8 cellular contexts compared by ENCODE assay signal in genomic region chr14:50047274-50047676, GRCh38.
A peak's percentile ranks its signal among the peaks of the same experiment; 100 is the strongest.
DNase-seq lines count a peak whose midpoint lies in the region; ATAC-seq lines count a peak whose summit lies in the region.

No MANE protein-coding gene starts in this region.

- peak overlapping the region; percentile 0 for H3K27ac Mint-ChIP-seq in activated CD4-positive, alpha-beta T cell treated with anti-CD3 and anti-CD28 coated beads, Interleukin-2, amount 10 ng/mL, durations not matched to agents 24 days and 14 days
- H3K27ac Mint-ChIP-seq in activated CD4-positive, alpha-beta memory T cell treated with anti-CD3 and anti-CD28 coated beads for 36 hours: peak overlapping the region; percentile 15
- H3K27ac Mint-ChIP-seq in naive B cell: peak overlapping the region in 5 of 6 donors; percentile 93 to 100 (median 95)

- H3K27me3 ChIP-seq in effector memory CD4-positive, alpha-beta T cell (replicated peaks; ENCODE audit: control insufficient read depth, insufficient read depth, low read length, poor library complexity, severe bottlenecking): no peaks in the 10 kb centered on the region

- peaks cover 39% of the 10 kb centered on the region for H3K4me1 ChIP-seq in effector memory CD4-positive, alpha-beta T cell (ENCODE audit: control insufficient read depth, insufficient read depth, low read length, poor library complexity, severe bottlenecking)

- H3K4me3 Mint-ChIP-seq in activated CD4-positive, alpha-beta T cell treated with anti-CD3 and anti-CD28 coated beads, Interleukin-2, amount 10 ng/mL, durations not matched to agents 24 days and 14 days: no peak overlapping the region
- H3K4me3 Mint-ChIP-seq in activated CD4-positive, alpha-beta memory T cell treated with anti-CD3 and anti-CD28 coated beads for 36 hours: no peak overlapping the region
- peak overlapping the region in 7 of 8 donors; percentile 4 to 87 (median 61) for H3K4me3 Mint-ChIP-seq in naive B cell

- CTCF ChIA-PET in activated CD4-positive, alpha-beta memory T cell treated with anti-CD3 and anti-CD28 coated beads for 36 hours (lab: Charles Lee): interaction anchor here (3.5 kb wide), 1 partner anchor 14 kb away, joined by 23 read pairs; no protein-coding TSS in a partner anchor

- H3K36me3 Mint-ChIP-seq in activated CD4-positive, alpha-beta T cell treated with anti-CD3 and anti-CD28 coated beads, Interleukin-2, amount 10 ng/mL, durations not matched to agents 24 days and 14 days (ENCODE audit: low read depth): peaks cover 30% of the 10 kb centered on the region
- H3K36me3 Mint-ChIP-seq in activated CD4-positive, alpha-beta memory T cell treated with anti-CD3 and anti-CD28 coated beads for 36 hours: peaks cover 13% of the 10 kb centered on the region
- H3K36me3 Mint-ChIP-seq in naive B cell: peaks cover 28 to 33% of the 10 kb centered on the region in 2 donors

- intact Hi-C loops in activated CD4-positive, alpha-beta T cell treated with anti-CD3 and anti-CD28 coated beads, Interleukin-2, amount 10 ng/mL, durations not matched to agents 24 days and 14 days (cut with micrococcal nuclease): no loop called here
- intact Hi-C loops in activated CD4-positive, alpha-beta memory T cell treated with anti-CD3 and anti-CD28 coated beads for 36 hours (cut with micrococcal nuclease): loop anchor here (10.0 kb wide), 1 partner anchor 282 kb away; the partner anchor contains the start of gene KLHDC2

- no peak overlapping the region for H3K4me3 ChIP-seq in effector memory CD4-positive, alpha-beta T cell (ENCODE audit: insufficient read depth, low read depth, low read length, poor library complexity, severe bottlenecking)

- peak; percentile 66 for ATAC-seq in HG03064 (IDR thresholded peaks at IDR 0.05; ENCODE audit: low read depth, unreplicated experiment)
- peak; percentile 42 to 66 for ATAC-seq in naive B cell (ENCODE audit: low read depth in 2 of 2)

- no peaks in the 10 kb centered on the region for H3K36me3 ChIP-seq in effector memory CD4-positive, alpha-beta T cell (ENCODE audit: control insufficient read depth, insufficient read depth, low read length)

- no peaks in the 10 kb centered on the region for H3K9me3 ChIP-seq in effector memory CD4-positive, alpha-beta T cell (ENCODE audit: control insufficient read depth, low read length)

- no peak overlapping the region for H3K27ac ChIP-seq in effector memory CD4-positive, alpha-beta T cell (ENCODE audit: insufficient read depth, low read length, poor library complexity, severe bottlenecking)

- H3K4me1 Mint-ChIP-seq in activated CD4-positive, alpha-beta T cell treated with anti-CD3 and anti-CD28 coated beads, Interleukin-2, amount 10 ng/mL, durations not matched to agents 24 days and 14 days: peaks cover 39% of the 10 kb centered on the region
- peaks cover 41% of the 10 kb centered on the region for H3K4me1 Mint-ChIP-seq in activated CD4-positive, alpha-beta memory T cell treated with anti-CD3 and anti-CD28 coated beads for 36 hours (ENCODE audit: low read depth)
- H3K4me1 Mint-ChIP-seq in naive B cell: peaks cover 56 to 64% (median 62%) of the 10 kb centered on the region in 3 donors

- DNase-seq in activated CD4-positive, alpha-beta T cell treated with anti-CD3 and anti-CD28 coated beads, Interleukin-2, amount 10 ng/mL, durations not matched to agents 24 days and 14 days: no peak
- no peak for DNase-seq in activated CD4-positive, alpha-beta T cell treated with anti-CD3 and anti-CD28 coated beads, Interleukin-2, amount 50 U/mL, for 4 hours
- no peak for DNase-seq in activated CD4-positive, alpha-beta memory T cell treated with anti-CD3 and anti-CD28 coated beads for 36 hours
- peak; percentile 58 for DNase-seq in naive B cell
- DNase-seq in SK-N-DZ (ENCODE audit: low spot score): no peak
- DNase-seq in effector memory CD4-positive, alpha-beta T cell: no peak
- DNase-seq in NCI-H2081 treated with DMSO at 0.1 percent for 48 hours (lab: John Stamatoyannopoulos, UW): no peak

- H3K9me3 Mint-ChIP-seq in activated CD4-positive, alpha-beta T cell treated with anti-CD3 and anti-CD28 coated beads, Interleukin-2, amount 10 ng/mL, durations not matched to agents 24 days and 14 days: peaks cover 3% of the 10 kb centered on the region
- no peaks in the 10 kb centered on the region for H3K9me3 Mint-ChIP-seq in activated CD4-positive, alpha-beta memory T cell treated with anti-CD3 and anti-CD28 coated beads for 36 hours
- H3K9me3 Mint-ChIP-seq in naive B cell: peaks cover 0 to 4% (median 0%) of the 10 kb centered on the region in 7 donors

- H3K27me3 Mint-ChIP-seq in activated CD4-positive, alpha-beta T cell treated with anti-CD3 and anti-CD28 coated beads, Interleukin-2, amount 10 ng/mL, durations not matched to agents 24 days and 14 days: no peaks in the 10 kb centered on the region
- no peaks in the 10 kb centered on the region for H3K27me3 Mint-ChIP-seq in activated CD4-positive, alpha-beta memory T cell treated with anti-CD3 and anti-CD28 coated beads for 36 hours
- no peaks in the 10 kb centered on the region for H3K27me3 Mint-ChIP-seq in naive B cell

- POLR2A ChIA-PET in activated CD4-positive, alpha-beta memory T cell treated with anti-CD3 and anti-CD28 coated beads for 36 hours (lab: Charles Lee): interaction anchor here (2.0 to 4.2 kb wide), 4 partner anchors 8 to 148 kb away, joined by 6 to 35 read pairs (median 20); no protein-coding TSS in a partner anchor

Comparison
In these comparisons a context has a peak if more than half of its experiments do, and no peak if none do; other contexts are left out.
1. H3K27ac Mint-ChIP-seq: peak in every context shown above with its lines; median percentile 95 in naive B cell; 15 in activated CD4-positive, alpha-beta memory T cell treated with anti-CD3 and anti-CD28 coated beads for 36 hours; 0 in activated CD4-positive, alpha-beta T cell treated with anti-CD3 and anti-CD28 coated beads, Interleukin-2, amount 10 ng/mL, durations not matched to agents 24 days and 14 days.
2. H3K4me3 Mint-ChIP-seq: peak in naive B cell (7 of 8); none in activated CD4-positive, alpha-beta T cell treated with anti-CD3 and anti-CD28 coated beads, Interleukin-2, amount 10 ng/mL, durations not matched to agents 24 days and 14 days (single experiment) and activated CD4-positive, alpha-beta memory T cell treated with anti-CD3 and anti-CD28 coated beads for 36 hours (single experiment).